In the genomic region with DNA sequence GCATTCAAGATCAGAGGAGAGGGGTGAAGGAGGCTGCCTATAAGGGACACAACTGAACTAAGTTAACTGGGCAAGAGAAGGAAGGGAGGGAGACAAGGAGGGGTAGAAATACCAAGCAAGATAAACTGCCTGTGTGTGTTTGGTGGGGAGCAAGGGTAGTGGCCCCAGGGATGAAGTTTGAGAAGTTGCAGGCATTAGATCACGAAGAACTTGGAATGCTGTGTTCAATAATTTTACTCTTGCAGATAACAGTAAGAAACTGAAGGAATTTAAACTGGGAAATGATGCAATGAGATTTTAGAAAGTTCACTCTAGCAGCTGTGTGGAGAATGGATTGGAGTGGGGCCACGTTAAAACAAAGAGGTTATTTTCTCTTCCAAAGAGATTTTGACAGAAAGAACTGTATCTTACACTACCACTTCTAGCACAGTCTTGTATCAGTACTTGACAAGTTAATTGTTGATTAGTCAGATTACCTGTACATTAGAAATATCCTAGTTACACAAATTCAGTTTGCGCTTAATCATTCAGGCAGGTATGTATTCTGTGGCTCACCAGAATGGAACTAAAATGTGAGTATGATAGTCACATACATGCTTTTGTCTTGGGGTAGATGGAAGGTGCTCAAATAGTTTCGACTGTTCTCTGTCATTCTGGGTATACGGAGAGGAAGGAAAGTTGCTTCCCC, we compare ENCODE assay signal across 21 cellular contexts. TPM values are rescaled to one million over a fixed set of nuclear protein-coding genes. Genes with fewer than 3 reads are reported as not detected.
DNase-seq lines count a peak whose midpoint lies in the region; ATAC-seq, FAIRE-seq and TF ChIP-seq lines count a peak whose summit lies in the region.
"Had no signal": no experiment of that assay in that cellular context is flagged by ENCODE, and none has a peak within 500 bp of the region (broad histone marks: within the 10 kb centered on the region; RNA-seq: fewer than 3 reads in every experiment).

No MANE protein-coding gene starts in this region.

- CTCF ChIA-PET in SK-N-SH (lab: Yijun Ruan, JAX), result no interaction called here
- CTCF ChIA-PET in GM12878 (lab: Yijun Ruan, JAX), result no interaction called here

- no peaks in the 10 kb centered on the region for H3K9me3 Mint-ChIP-seq in naive thymus-derived CD8-positive, alpha-beta T cell
- H3K9me3 Mint-ChIP-seq: effector memory CD8-positive, alpha-beta T cell; stimulated activated naive CD8-positive, alpha-beta T cell treated with anti-CD3 and anti-CD28 coated beads, Interleukin-15, amount 100 ng/mL, for 72 hours had no signal

- intact Hi-C loops in GM12878 (cut with micrococcal nuclease; ENCODE audit: unreplicated experiment), result no loop called here
- intact Hi-C loops in left cardiac atrium (cut with DNase I), result no loop called here

- H3K27ac ChIP-seq in SK-N-SH (ENCODE audit: low read depth in 2 of 2, low read length in 1 of 2) (no peak overlapping the region), GM12878 (ENCODE audit: control insufficient read depth, insufficient read depth) (no peak overlapping the region)
- H3K27ac ChIP-seq: 22Rv1, adrenal gland, ovary had no signal

- WGBS in SK-N-SH (ENCODE audit: low lambda C conversion rate), result 51% methylated on average over 5 of the region's 5 CpGs
- 39% methylated on average over 5 of the region's 5 CpGs for WGBS in GM12878 (ENCODE audit: insufficient coverage, insufficient replicate concordance, low lambda C conversion rate, missing lambda C conversion rate)

- peaks cover 0 to 5% (median 4%) of the 10 kb centered on the region in 4 donors for H3K4me1 Mint-ChIP-seq in naive thymus-derived CD8-positive, alpha-beta T cell
- H3K4me1 Mint-ChIP-seq: stimulated activated naive CD8-positive, alpha-beta T cell treated with anti-CD3 and anti-CD28 coated beads, Interleukin-15, amount 100 ng/mL, for 72 hours had no signal

- TF ChIP-seq CTCF in SK-N-SH (IDR thresholded peaks at IDR 0.05), result no peak
- no peak for TF ChIP-seq CTCF in GM12878 (IDR thresholded peaks at IDR 0.05 in 2 of 3, conservative IDR thresholded peaks at IDR 0.05 in 1 of 3; ENCODE audit: control insufficient read depth in 2 of 3, extremely low read depth in 1 of 3, insufficient read depth in 1 of 3, low read depth in 3 of 3, low read length in 3 of 3)

- H3K4me3 ChIP-seq in SK-N-SH (ENCODE audit: low read depth in 2 of 2, low read length in 1 of 2), result no peak overlapping the region
- no peak overlapping the region for H3K4me3 ChIP-seq in GM12878
- H3K4me3 ChIP-seq: adrenal gland, ovary had no signal

- no peaks in the 10 kb centered on the region for H3K36me3 ChIP-seq in SK-N-SH (replicated peaks in 1 of 2; ENCODE audit: control insufficient read depth in 1 of 2, insufficient read depth in 2 of 2, low read length in 1 of 2)
- no peaks in the 10 kb centered on the region for H3K36me3 ChIP-seq in GM12878 (ENCODE audit: control insufficient read depth in 2 of 2, insufficient read depth in 2 of 2, low read length in 1 of 2)
- H3K36me3 ChIP-seq: adrenal gland, BE2C, ovary had no signal

- H3K79me2 ChIP-seq in SK-N-SH (ENCODE audit: insufficient read depth) (no peaks in the 10 kb centered on the region), GM12878 (ENCODE audit: control insufficient read depth, insufficient read depth, low read length) (no peaks in the 10 kb centered on the region)

- TF ChIP-seq POLR2A in GM12878 (IDR thresholded peaks at IDR 0.05; ENCODE audit: low read depth, low read length), result no peak

- H3K27me3 Mint-ChIP-seq in naive thymus-derived CD8-positive, alpha-beta T cell, result peaks cover 18 to 39% (median 21%) of the 10 kb centered on the region in 5 donors

- H3K27me3 ChIP-seq in SK-N-SH (ENCODE audit: insufficient read depth), result no peaks in the 10 kb centered on the region
- H3K27me3 ChIP-seq in GM12878 (replicated peaks in 1 of 2; ENCODE audit: control insufficient read depth in 2 of 2, insufficient read depth in 2 of 2, low read length in 1 of 2), result no peaks in the 10 kb centered on the region
- H3K27me3 ChIP-seq: adrenal gland, BE2C, ovary had no signal

- no peak overlapping the region for H3K4me3 Mint-ChIP-seq in naive thymus-derived CD8-positive, alpha-beta T cell
- H3K4me3 Mint-ChIP-seq: effector memory CD8-positive, alpha-beta T cell; stimulated activated naive CD8-positive, alpha-beta T cell treated with anti-CD3 and anti-CD28 coated beads, Interleukin-15, amount 100 ng/mL, for 72 hours had no signal

- no peaks in the 10 kb centered on the region for H4K20me1 ChIP-seq in SK-N-SH (ENCODE audit: insufficient read depth)
- H4K20me1 ChIP-seq in GM12878 (ENCODE audit: control insufficient read depth, insufficient read depth), result no peaks in the 10 kb centered on the region

- POLR2A ChIA-PET in SK-N-SH (lab: Yijun Ruan, JAX), result no interaction called here
- POLR2A ChIA-PET in GM12878 (lab: Charles Lee), result no interaction called here
- POLR2A ChIA-PET in naive thymus-derived CD8-positive, alpha-beta T cell (lab: Charles Lee), result no interaction called here

- RAD21 ChIA-PET in GM12878 (lab: Charles Lee; ENCODE audit: unreplicated experiment), result no interaction called here

- no peak overlapping the region for H2AFZ ChIP-seq in SK-N-SH (ENCODE audit: low read depth)
- H2AFZ ChIP-seq in GM12878 (ENCODE audit: control insufficient read depth, low read depth, low read length), result no peak overlapping the region

- H3K9me2 ChIP-seq in SK-N-SH, result no peaks in the 10 kb centered on the region

- SMC1A ChIA-PET in GM12878 (lab: Charles Lee; ENCODE audit: uncharacterized antibody, unreplicated experiment), result no interaction called here

- no peak overlapping the region for H3K9ac ChIP-seq in SK-N-SH
- no peak overlapping the region for H3K9ac ChIP-seq in GM12878 (ENCODE audit: control insufficient read depth, insufficient read depth, low read length)

- TF ChIP-seq EP300 in SK-N-SH (IDR thresholded peaks at IDR 0.05; ENCODE audit: borderline replicate concordance in 1 of 2, low read depth in 1 of 2, low read length in 1 of 2) (no peak), GM12878 (IDR thresholded peaks at IDR 0.05; ENCODE audit: borderline replicate concordance in 1 of 2, control insufficient read depth in 1 of 2, low read depth in 2 of 2, low read length in 2 of 2) (no peak)

- H3K36me3 Mint-ChIP-seq in naive thymus-derived CD8-positive, alpha-beta T cell, result no peaks in the 10 kb centered on the region

- H3K27ac Mint-ChIP-seq in naive thymus-derived CD8-positive, alpha-beta T cell, result peak overlapping the region in 1 of 10 donors; percentile 1
- H3K27ac Mint-ChIP-seq: effector memory CD8-positive, alpha-beta T cell; stimulated activated naive CD8-positive, alpha-beta T cell treated with anti-CD3 and anti-CD28 coated beads, Interleukin-15, amount 100 ng/mL, for 72 hours had no signal

- in situ Hi-C loops in GM12878 (cut with MboI), result no loop called here

- BruUV-seq in GM12878 (replicated peaks; lab: Mats Ljungman, UMichigan), result no TSS peak

- no peak for TF ChIP-seq RAD21 in SK-N-SH (IDR thresholded peaks at IDR 0.05; ENCODE audit: low read length)
- TF ChIP-seq RAD21 in GM12878 (IDR thresholded peaks at IDR 0.05; ENCODE audit: insufficient read depth, low read depth, low read length), result no peak

- FAIRE-seq in GM12878 (lab: Jason Lieb, UNC), result peak; percentile 84
- FAIRE-seq: HepG2 had no signal

- H3K4me1 ChIP-seq in SK-N-SH (ENCODE audit: control insufficient read depth in 1 of 2, insufficient read depth in 2 of 2, low read depth in 1 of 2, low read length in 1 of 2), result no peaks in the 10 kb centered on the region; a peak in 1 of 4 replicates
- H3K4me1 ChIP-seq in GM12878 (ENCODE audit: control insufficient read depth, insufficient read depth, low read length), result no peaks in the 10 kb centered on the region
- H3K4me1 ChIP-seq: adrenal gland, BE2C had no signal

- H3K4me2 ChIP-seq in SK-N-SH (no peak overlapping the region), GM12878 (ENCODE audit: control insufficient read depth, insufficient read depth) (no peak overlapping the region)

- H3K9me3 ChIP-seq in SK-N-SH, result no peaks in the 10 kb centered on the region
- H3K9me3 ChIP-seq in GM12878 (replicated peaks; ENCODE audit: control insufficient read depth, insufficient read depth, low read length), result no peaks in the 10 kb centered on the region
- H3K9me3 ChIP-seq: adrenal gland, BE2C, ovary had no signal

- DNase-seq in SK-N-SH (no peak), GM12878 (ENCODE audit: low read depth, low spot score) (no peak), left cardiac atrium (no peak), putamen (ENCODE audit: low spot score) (peak; percentile 34), AG08395 (ENCODE audit: low spot score) (no peak)
- DNase-seq in naive thymus-derived CD8-positive, alpha-beta T cell, result no peak
- DNase-seq: activated gamma-delta T cell; adrenal gland; BE2C; effector memory CD8-positive, alpha-beta T cell; left colon; NCI-H1417; NCI-H526; ovary; SHP77; stimulated activated naive CD8-positive, alpha-beta T cell treated with anti-CD3 and anti-CD28 coated beads, Interleukin-15, amount 100 ng/mL, for 72 hours had no signal

- no peak for ATAC-seq in SK-N-SH treated with all-trans-retinoic acid at 6 μM for 48 hours
- ATAC-seq in GM12878, result no peak
- peak; percentile 17 to 32 for ATAC-seq in left cardiac atrium
- no peak for ATAC-seq in naive thymus-derived CD8-positive, alpha-beta T cell
- no peak for ATAC-seq in HG02852 (IDR thresholded peaks at IDR 0.05; ENCODE audit: unreplicated experiment)
- ATAC-seq: effector memory CD8-positive, alpha-beta T cell; HepG2; left colon; stimulated activated naive CD8-positive, alpha-beta T cell treated with anti-CD3 and anti-CD28 coated beads, Interleukin-15, amount 100 ng/mL, for 72 hours had no signal

- no peaks in the 10 kb centered on the region for H3F3A ChIP-seq in SK-N-SH (replicated peaks; ENCODE audit: insufficient read depth)

RNA-seq across cellular contexts. Expression of gene PKP2, which starts 7.4 kb away (rescaled TPM):
- polyA plus RNA-seq in SK-N-SH (2012; rRNA removed) (0.06 and 0.10 TPM in 2 replicates), GM12878 (2011; rRNA removed) (4.1 and 5.6 TPM in 2 replicates), GM12878 (2014; fragmentation: Illumina TruSeq; extraction: Trizol) (0.09 TPM in 1 of 2 replicates, not detected in the other), GM12878 (2014; fragmentation: Nextera tagmentation; extraction: Ambion mirVana) (under 1 TPM; 0.02 to 0.13 TPM), GM12878 (2014; rRNA removed) (not detected in 2 replicates), GM12878 (2016; fragmentation: Nextera tagmentation; extraction: Ambion mirVana) (under 1 TPM in 1 of 2 experiments, not detected in 1; 0.05 TPM)
- polyA plus RNA-seq in SK-N-SH (2012; cell fraction: cytosol; rRNA removed), result 0.10 and 0.14 TPM in 2 replicates
- polyA plus RNA-seq in SK-N-SH (2012; cell fraction: nucleus; rRNA removed), result 0.08 and 0.12 TPM in 2 replicates
- total RNA-seq in GM12878 (2013; cell fraction: nucleolus; rRNA removed), result 1.1 and 2.1 TPM in 2 replicates
- total RNA-seq in GM12878 (2014; rRNA removed) (not detected in 2 replicates), GM12878 (2014; rRNA removed; fragmentation: Illumina TruSeq; extraction: Trizol) (not detected in 2 replicates), GM12878 (2021) (0.05 and 0.08 TPM in 2 replicates), left cardiac atrium (100 to 1,000 TPM; 124 to 148 TPM)
- 0.16 TPM for polyA plus RNA-seq in GM12878 (2011; ENCODE audit: low read depth)
- polyA plus RNA-seq in GM12878 (2011; cell fraction: cytosol; rRNA removed), result 1.4 and 1.9 TPM in 2 replicates
- 3.8 and 4.5 TPM in 2 replicates for polyA plus RNA-seq in GM12878 (2011; cell fraction: nucleus; rRNA removed)
- 0.30 and 0.46 TPM in 2 replicates for polyA plus RNA-seq in GM12878 (2012)
- 1.2 and 5.9 TPM in 2 replicates for polyA minus RNA-seq in GM12878 (2011; rRNA and poly(A)+ RNA removed)
- 1.3 and 2.0 TPM in 2 replicates for polyA minus RNA-seq in GM12878 (2011; cell fraction: cytosol; rRNA and poly(A)+ RNA removed)
- 1.1 and 1.6 TPM in 2 replicates for polyA minus RNA-seq in GM12878 (2011; cell fraction: nucleus; rRNA and poly(A)+ RNA removed)
- total RNA-seq in naive thymus-derived CD8-positive, alpha-beta T cell, result not detected
- not detected for polyA plus RNA-seq in naive thymus-derived CD8-positive, alpha-beta T cell
- total RNA-seq: T-helper 1 cell treated with Interleukin-12 subunit alpha and Interleukin-12 subunit beta and Interleukin-4 antibody, amounts not matched to agents 30 ng/mL and 1 ng/mL, for 36 hours had no signal

Comparison
In these comparisons a context has a peak if more than half of its experiments do, and no peak if none do; other contexts are left out.
1. ATAC-seq: peak in left cardiac atrium (2 of 2); none in SK-N-SH treated with all-trans-retinoic acid at 6 μM for 48 hours (single experiment), GM12878 (single experiment), naive thymus-derived CD8-positive, alpha-beta T cell (0 of 2) and HG02852 (single experiment).
2. RNA of gene PKP2, which starts 7.4 kb away (total RNA-seq): 124 to 148 TPM in left cardiac atrium; 0.05 to 2.1 TPM in GM12878 and not detected in naive thymus-derived CD8-positive, alpha-beta T cell; every median in the first group is over 10 times any median in the second.